Comparison of ENCODE assay signal across 2 cellular contexts in the genomic region with DNA sequence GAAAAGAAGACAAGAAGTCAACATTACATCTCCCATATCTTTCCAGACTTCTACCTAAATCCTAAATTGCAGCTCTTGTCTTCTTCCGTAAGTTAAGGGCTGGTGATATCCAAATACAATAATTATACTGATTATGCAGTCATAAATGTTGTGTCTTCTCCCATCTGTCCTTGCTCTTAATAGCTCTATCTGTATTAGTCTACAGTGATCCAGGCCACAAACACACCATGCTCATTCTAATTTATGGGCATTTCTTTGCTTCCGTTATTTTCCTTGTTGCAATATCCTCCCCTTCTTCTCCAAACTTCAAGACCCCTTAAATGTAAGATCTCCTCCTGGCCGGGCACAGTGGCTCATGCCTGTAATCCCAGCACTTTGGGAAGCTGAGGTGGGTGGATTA.
TF ChIP-seq lines count a peak whose summit lies in the region.

No MANE protein-coding gene starts in this region.

TF ChIP-seq in HepG2, 621 proteins besides CTCF, POLR2A, EP300 and RAD21:
- TF ChIP-seq TRIM24 (CRISPR knock-in tag; IDR thresholded peaks at IDR 0.05) (no peak), CBX1 (IDR thresholded peaks at IDR 0.05; ENCODE audit: low read depth) (no peak), GATA4 (IDR thresholded peaks at IDR 0.05; ENCODE audit: borderline replicate concordance, low read depth) (no peak), ZFP36L1 (CRISPR knock-in tag; IDR thresholded peaks at IDR 0.05) (0 out of 2 replicates have a peak, but pooled peaks have one; percentile 42), ZNF562 (CRISPR knock-in tag; IDR thresholded peaks at IDR 0.05; ENCODE audit: borderline replicate concordance) (0 out of 2 replicates have a peak, but pooled peaks have one; percentile 15), ZNF841 (CRISPR knock-in tag; IDR thresholded peaks at IDR 0.05; ENCODE audit: borderline replicate concordance) (0 out of 2 replicates have a peak, but pooled peaks have one; percentile 29), GATAD1 (CRISPR knock-in tag; IDR thresholded peaks at IDR 0.05) (no peak), HOXA3 (CRISPR knock-in tag; IDR thresholded peaks at IDR 0.05) (no peak), ZNF317 (CRISPR knock-in tag; IDR thresholded peaks at IDR 0.05) (peak; percentile 63; the same call in 1 of the 2 replicates), ZNF331 (CRISPR knock-in tag; IDR thresholded peaks at IDR 0.05) (no peak), TEAD3 (CRISPR knock-in tag; optimal IDR thresholded peaks at IDR 0.05; ENCODE audit: borderline replicate concordance) (no peak), ZNF44 (CRISPR knock-in tag; IDR thresholded peaks at IDR 0.05) (no peak), SSRP1 (CRISPR knock-in tag; IDR thresholded peaks at IDR 0.05) (0 out of 2 replicates have a peak, but pooled peaks have one; percentile 80), FOXA3 (CRISPR knock-in tag; IDR thresholded peaks at IDR 0.05) (no peak)
- TF ChIP-seq, protein P1, sequence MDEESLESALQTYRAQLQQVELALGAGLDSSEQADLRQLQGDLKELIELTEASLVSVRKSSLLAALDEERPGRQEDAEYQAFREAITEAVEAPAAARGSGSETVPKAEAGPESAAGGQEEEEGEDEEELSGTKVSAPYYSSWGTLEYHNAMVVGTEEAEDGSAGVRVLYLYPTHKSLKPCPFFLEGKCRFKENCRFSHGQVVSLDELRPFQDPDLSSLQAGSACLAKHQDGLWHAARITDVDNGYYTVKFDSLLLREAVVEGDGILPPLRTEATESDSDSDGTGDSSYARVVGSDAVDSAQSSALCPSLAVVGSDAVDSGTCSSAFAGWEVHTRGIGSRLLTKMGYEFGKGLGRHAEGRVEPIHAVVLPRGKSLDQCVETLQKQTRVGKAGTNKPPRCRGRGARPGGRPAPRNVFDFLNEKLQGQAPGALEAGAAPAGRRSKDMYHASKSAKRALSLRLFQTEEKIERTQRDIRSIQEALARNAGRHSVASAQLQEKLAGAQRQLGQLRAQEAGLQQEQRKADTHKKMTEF (CRISPR knock-in tag; IDR thresholded peaks at IDR 0.05) = no peak
- TF ChIP-seq, protein P2, sequence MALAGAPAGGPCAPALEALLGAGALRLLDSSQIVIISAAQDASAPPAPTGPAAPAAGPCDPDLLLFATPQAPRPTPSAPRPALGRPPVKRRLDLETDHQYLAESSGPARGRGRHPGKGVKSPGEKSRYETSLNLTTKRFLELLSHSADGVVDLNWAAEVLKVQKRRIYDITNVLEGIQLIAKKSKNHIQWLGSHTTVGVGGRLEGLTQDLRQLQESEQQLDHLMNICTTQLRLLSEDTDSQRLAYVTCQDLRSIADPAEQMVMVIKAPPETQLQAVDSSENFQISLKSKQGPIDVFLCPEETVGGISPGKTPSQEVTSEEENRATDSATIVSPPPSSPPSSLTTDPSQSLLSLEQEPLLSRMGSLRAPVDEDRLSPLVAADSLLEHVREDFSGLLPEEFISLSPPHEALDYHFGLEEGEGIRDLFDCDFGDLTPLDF (CRISPR knock-in tag; IDR thresholded peaks at IDR 0.05) = no peak

TF ChIP-seq in WTC11, 78 proteins besides CTCF, POLR2A, EP300 and RAD21:
- TF ChIP-seq OVOL2 (CRISPR knock-in tag; IDR thresholded peaks at IDR 0.05; ENCODE audit: borderline replicate concordance) = no peak
- TF ChIP-seq, protein P3, sequence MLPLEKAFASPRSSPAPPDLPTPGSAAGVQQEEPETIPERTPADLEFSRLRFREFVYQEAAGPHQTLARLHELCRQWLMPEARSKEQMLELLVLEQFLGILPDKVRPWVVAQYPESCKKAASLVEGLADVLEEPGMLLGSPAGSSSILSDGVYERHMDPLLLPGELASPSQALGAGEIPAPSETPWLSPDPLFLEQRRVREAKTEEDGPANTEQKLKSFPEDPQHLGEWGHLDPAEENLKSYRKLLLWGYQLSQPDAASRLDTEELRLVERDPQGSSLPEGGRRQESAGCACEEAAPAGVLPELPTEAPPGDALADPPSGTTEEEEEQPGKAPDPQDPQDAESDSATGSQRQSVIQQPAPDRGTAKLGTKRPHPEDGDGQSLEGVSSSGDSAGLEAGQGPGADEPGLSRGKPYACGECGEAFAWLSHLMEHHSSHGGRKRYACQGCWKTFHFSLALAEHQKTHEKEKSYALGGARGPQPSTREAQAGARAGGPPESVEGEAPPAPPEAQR (CRISPR knock-in tag; IDR thresholded peaks at IDR 0.05) = no peak
- TF ChIP-seq, protein P4, sequence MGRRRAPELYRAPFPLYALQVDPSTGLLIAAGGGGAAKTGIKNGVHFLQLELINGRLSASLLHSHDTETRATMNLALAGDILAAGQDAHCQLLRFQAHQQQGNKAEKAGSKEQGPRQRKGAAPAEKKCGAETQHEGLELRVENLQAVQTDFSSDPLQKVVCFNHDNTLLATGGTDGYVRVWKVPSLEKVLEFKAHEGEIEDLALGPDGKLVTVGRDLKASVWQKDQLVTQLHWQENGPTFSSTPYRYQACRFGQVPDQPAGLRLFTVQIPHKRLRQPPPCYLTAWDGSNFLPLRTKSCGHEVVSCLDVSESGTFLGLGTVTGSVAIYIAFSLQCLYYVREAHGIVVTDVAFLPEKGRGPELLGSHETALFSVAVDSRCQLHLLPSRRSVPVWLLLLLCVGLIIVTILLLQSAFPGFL (CRISPR knock-in tag; IDR thresholded peaks at IDR 0.05; ENCODE audit: borderline replicate concordance) = no peak
- no peak for TF ChIP-seq ESRRA (CRISPR knock-in tag; IDR thresholded peaks at IDR 0.05; ENCODE audit: borderline replicate concordance)
- TF ChIP-seq NFE2L1 (CRISPR knock-in tag; IDR thresholded peaks at IDR 0.05) = no peak
- TF ChIP-seq ZNF138 (CRISPR knock-in tag; conservative IDR thresholded peaks at IDR 0.05) = no peak
- no peak for TF ChIP-seq ZNF423 (CRISPR knock-in tag; IDR thresholded peaks at IDR 0.05)
- no peak for TF ChIP-seq NR3C1 (CRISPR knock-in tag; conservative IDR thresholded peaks at IDR 0.05; ENCODE audit: low read depth)
- TF ChIP-seq, protein P5, sequence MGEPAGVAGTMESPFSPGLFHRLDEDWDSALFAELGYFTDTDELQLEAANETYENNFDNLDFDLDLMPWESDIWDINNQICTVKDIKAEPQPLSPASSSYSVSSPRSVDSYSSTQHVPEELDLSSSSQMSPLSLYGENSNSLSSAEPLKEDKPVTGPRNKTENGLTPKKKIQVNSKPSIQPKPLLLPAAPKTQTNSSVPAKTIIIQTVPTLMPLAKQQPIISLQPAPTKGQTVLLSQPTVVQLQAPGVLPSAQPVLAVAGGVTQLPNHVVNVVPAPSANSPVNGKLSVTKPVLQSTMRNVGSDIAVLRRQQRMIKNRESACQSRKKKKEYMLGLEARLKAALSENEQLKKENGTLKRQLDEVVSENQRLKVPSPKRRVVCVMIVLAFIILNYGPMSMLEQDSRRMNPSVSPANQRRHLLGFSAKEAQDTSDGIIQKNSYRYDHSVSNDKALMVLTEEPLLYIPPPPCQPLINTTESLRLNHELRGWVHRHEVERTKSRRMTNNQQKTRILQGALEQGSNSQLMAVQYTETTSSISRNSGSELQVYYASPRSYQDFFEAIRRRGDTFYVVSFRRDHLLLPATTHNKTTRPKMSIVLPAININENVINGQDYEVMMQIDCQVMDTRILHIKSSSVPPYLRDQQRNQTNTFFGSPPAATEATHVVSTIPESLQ (CRISPR knock-in tag; IDR thresholded peaks at IDR 0.05) = no peak
- TF ChIP-seq RORB (CRISPR knock-in tag; IDR thresholded peaks at IDR 0.05) = no peak
- no peak for TF ChIP-seq ZNF219 (CRISPR knock-in tag; IDR thresholded peaks at IDR 0.05; ENCODE audit: borderline replicate concordance)
- no peak for TF ChIP-seq NFATC4 (CRISPR knock-in tag; IDR thresholded peaks at IDR 0.05)
- TF ChIP-seq, protein P6, sequence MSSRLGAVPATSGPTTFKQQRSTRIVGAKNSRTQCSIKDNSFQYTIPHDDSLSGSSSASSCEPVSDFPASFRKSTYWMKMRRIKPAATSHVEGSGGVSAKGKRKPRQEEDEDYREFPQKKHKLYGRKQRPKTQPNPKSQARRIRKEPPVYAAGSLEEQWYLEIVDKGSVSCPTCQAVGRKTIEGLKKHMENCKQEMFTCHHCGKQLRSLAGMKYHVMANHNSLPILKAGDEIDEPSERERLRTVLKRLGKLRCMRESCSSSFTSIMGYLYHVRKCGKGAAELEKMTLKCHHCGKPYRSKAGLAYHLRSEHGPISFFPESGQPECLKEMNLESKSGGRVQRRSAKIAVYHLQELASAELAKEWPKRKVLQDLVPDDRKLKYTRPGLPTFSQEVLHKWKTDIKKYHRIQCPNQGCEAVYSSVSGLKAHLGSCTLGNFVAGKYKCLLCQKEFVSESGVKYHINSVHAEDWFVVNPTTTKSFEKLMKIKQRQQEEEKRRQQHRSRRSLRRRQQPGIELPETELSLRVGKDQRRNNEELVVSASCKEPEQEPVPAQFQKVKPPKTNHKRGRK (CRISPR knock-in tag; IDR thresholded peaks at IDR 0.05; ENCODE audit: borderline replicate concordance) = no peak
- TF ChIP-seq, protein P7, sequence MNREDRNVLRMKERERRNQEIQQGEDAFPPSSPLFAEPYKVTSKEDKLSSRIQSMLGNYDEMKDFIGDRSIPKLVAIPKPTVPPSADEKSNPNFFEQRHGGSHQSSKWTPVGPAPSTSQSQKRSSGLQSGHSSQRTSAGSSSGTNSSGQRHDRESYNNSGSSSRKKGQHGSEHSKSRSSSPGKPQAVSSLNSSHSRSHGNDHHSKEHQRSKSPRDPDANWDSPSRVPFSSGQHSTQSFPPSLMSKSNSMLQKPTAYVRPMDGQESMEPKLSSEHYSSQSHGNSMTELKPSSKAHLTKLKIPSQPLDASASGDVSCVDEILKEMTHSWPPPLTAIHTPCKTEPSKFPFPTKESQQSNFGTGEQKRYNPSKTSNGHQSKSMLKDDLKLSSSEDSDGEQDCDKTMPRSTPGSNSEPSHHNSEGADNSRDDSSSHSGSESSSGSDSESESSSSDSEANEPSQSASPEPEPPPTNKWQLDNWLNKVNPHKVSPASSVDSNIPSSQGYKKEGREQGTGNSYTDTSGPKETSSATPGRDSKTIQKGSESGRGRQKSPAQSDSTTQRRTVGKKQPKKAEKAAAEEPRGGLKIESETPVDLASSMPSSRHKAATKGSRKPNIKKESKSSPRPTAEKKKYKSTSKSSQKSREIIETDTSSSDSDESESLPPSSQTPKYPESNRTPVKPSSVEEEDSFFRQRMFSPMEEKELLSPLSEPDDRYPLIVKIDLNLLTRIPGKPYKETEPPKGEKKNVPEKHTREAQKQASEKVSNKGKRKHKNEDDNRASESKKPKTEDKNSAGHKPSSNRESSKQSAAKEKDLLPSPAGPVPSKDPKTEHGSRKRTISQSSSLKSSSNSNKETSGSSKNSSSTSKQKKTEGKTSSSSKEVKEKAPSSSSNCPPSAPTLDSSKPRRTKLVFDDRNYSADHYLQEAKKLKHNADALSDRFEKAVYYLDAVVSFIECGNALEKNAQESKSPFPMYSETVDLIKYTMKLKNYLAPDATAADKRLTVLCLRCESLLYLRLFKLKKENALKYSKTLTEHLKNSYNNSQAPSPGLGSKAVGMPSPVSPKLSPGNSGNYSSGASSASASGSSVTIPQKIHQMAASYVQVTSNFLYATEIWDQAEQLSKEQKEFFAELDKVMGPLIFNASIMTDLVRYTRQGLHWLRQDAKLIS (CRISPR knock-in tag; IDR thresholded peaks at IDR 0.05; ENCODE audit: borderline replicate concordance) = no peak
- TF ChIP-seq, protein P8, sequence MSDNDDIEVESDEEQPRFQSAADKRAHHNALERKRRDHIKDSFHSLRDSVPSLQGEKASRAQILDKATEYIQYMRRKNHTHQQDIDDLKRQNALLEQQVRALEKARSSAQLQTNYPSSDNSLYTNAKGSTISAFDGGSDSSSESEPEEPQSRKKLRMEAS (CRISPR knock-in tag; IDR thresholded peaks at IDR 0.05) = no peak
- no peak for TF ChIP-seq PRRX2 (CRISPR knock-in tag; IDR thresholded peaks at IDR 0.05)
- TF ChIP-seq IRF2 (CRISPR knock-in tag; IDR thresholded peaks at IDR 0.05; ENCODE audit: borderline replicate concordance, low read depth) = no peak
- no peak for TF ChIP-seq CBFB (CRISPR knock-in tag; IDR thresholded peaks at IDR 0.05; ENCODE audit: low read depth)
